In genomic region chr11:75812542-75813040, GRCh38 we compare ENCODE assay signal across 1 cellular context.
TF ChIP-seq lines count a peak whose summit lies in the region.

No MANE protein-coding gene starts in this region.

TF ChIP-seq in HepG2, 621 proteins besides CTCF, POLR2A, EP300 and RAD21 (continued from another document and continues in another):
- TF ChIP-seq IKZF5 (CRISPR knock-in tag; IDR thresholded peaks at IDR 0.05) (0 out of 2 replicates have a peak, but pooled peaks have one; percentile 21), SNAPC2 (CRISPR knock-in tag; IDR thresholded peaks at IDR 0.05) (no peak), ATF1 (CRISPR knock-in tag; IDR thresholded peaks at IDR 0.05) (0 out of 2 replicates have a peak, but pooled peaks have one; percentile 17), STAT6 (CRISPR knock-in tag; IDR thresholded peaks at IDR 0.05; ENCODE audit: borderline replicate concordance) (no peak), ZBTB34 (CRISPR knock-in tag; IDR thresholded peaks at IDR 0.05) (no peak), ZNF280D (CRISPR knock-in tag; IDR thresholded peaks at IDR 0.05) (peak; percentile 55; the same call in 1 of the 2 replicates), ZNF207 (IDR thresholded peaks at IDR 0.05; ENCODE audit: borderline replicate concordance) (no peak), BHLHE40 (IDR thresholded peaks at IDR 0.05; ENCODE audit: low read length) (no peak), PPARG (CRISPR knock-in tag; conservative IDR thresholded peaks at IDR 0.05) (peak; percentile 95), ZNF619 (CRISPR knock-in tag; IDR thresholded peaks at IDR 0.05) (no peak), ZNF326 (CRISPR knock-in tag; IDR thresholded peaks at IDR 0.05; ENCODE audit: borderline replicate concordance) (no peak), ZNF644 (CRISPR knock-in tag; IDR thresholded peaks at IDR 0.05; ENCODE audit: low read depth) (peak; percentile 34; the same call in 1 of the 2 replicates), MYNN (CRISPR knock-in tag; IDR thresholded peaks at IDR 0.05; ENCODE audit: low read depth) (no peak), KMT2B (CRISPR knock-in tag; IDR thresholded peaks at IDR 0.05) (0 out of 2 replicates have a peak, but pooled peaks have one; percentile 22), ZNF20 (CRISPR knock-in tag; IDR thresholded peaks at IDR 0.05) (no peak), THAP11 (CRISPR knock-in tag; IDR thresholded peaks at IDR 0.05) (0 out of 2 replicates have a peak, but pooled peaks have one; percentile 22), ZKSCAN8 (CRISPR knock-in tag; IDR thresholded peaks at IDR 0.05; ENCODE audit: borderline replicate concordance) (0 out of 2 replicates have a peak, but pooled peaks have one; percentile 27), SAP130 (CRISPR knock-in tag; IDR thresholded peaks at IDR 0.05; ENCODE audit: low read depth) (peak; percentile 43), ZSCAN12 (CRISPR knock-in tag; IDR thresholded peaks at IDR 0.05) (no peak), LRRFIP1 (CRISPR knock-in tag; conservative IDR thresholded peaks at IDR 0.05) (no peak), HNF1B (CRISPR knock-in tag; IDR thresholded peaks at IDR 0.05) (peak; percentile 38; the same call in 1 of the 2 replicates), ASH2L (IDR thresholded peaks at IDR 0.05; ENCODE audit: insufficient read length, low read depth, low read length) (peak; percentile 29), TFE3 (CRISPR knock-in tag; IDR thresholded peaks at IDR 0.05) (no peak), ZNF121 (CRISPR knock-in tag; IDR thresholded peaks at IDR 0.05) (0 out of 2 replicates have a peak, but pooled peaks have one; percentile 28), SIX4 (CRISPR knock-in tag; IDR thresholded peaks at IDR 0.05) (peak; percentile 93), HMG20A (CRISPR knock-in tag; IDR thresholded peaks at IDR 0.05; ENCODE audit: borderline replicate concordance) (peak; percentile 37; the same call in 1 of the 2 replicates), RARA (CRISPR knock-in tag; IDR thresholded peaks at IDR 0.05) (peak; percentile 65), ZNF776 (CRISPR knock-in tag; IDR thresholded peaks at IDR 0.05) (no peak), ISL2 (CRISPR knock-in tag; IDR thresholded peaks at IDR 0.05) (no peak), ZHX1 (CRISPR knock-in tag; IDR thresholded peaks at IDR 0.05; ENCODE audit: low read depth) (no peak), NFYB (CRISPR knock-in tag; IDR thresholded peaks at IDR 0.05) (peak; percentile 31; the same call in 1 of the 2 replicates), ARID5B (CRISPR knock-in tag; IDR thresholded peaks at IDR 0.05) (peak; percentile 59), HNF4G (IDR thresholded peaks at IDR 0.05; ENCODE audit: borderline replicate concordance, low read depth, low read length) (peak; percentile 15; the same call in 1 of the 2 replicates), HNF4G (CRISPR knock-in tag; IDR thresholded peaks at IDR 0.05; ENCODE audit: borderline replicate concordance, low read depth) (no peak), ZNF615 (CRISPR knock-in tag; IDR thresholded peaks at IDR 0.05; ENCODE audit: borderline replicate concordance) (no peak), NKX3-1 (CRISPR knock-in tag; IDR thresholded peaks at IDR 0.05) (no peak), ZNF761 (CRISPR knock-in tag; conservative IDR thresholded peaks at IDR 0.05) (no peak)
